Comparison of ENCODE assay signal across 9 cellular contexts in the genomic region with DNA sequence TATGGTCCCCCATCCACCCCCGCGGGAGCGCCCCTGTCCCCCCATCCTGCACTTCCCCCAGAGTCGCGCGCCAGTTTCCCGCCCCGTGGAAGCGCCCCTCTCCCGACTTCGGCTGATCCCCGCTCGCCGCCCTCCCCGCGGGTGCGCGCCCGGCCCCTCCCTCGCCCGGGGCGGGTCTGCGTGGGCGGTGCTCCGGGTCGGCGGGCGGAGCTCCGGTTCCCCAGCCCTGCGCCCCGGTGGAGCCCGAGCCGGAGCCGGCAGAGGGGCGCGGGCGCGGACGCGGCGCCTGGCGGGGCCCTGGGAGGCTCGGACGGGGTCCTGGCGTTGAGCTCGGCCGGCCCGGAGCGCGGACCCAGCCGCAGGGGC. TPM values are rescaled to one million over a fixed set of nuclear protein-coding genes. Genes with fewer than 3 reads are reported as not detected.
DNase-seq lines count a peak whose midpoint lies in the region; ATAC-seq and TF ChIP-seq lines count a peak whose summit lies in the region.
"Had no signal": no experiment of that assay in that cellular context is flagged by ENCODE, and none has a peak within 500 bp of the region (broad histone marks: within the 10 kb centered on the region; RNA-seq: fewer than 3 reads in every experiment).

A gene (plus strand): TSS at position 223 of the 366 bp plus-strand sequence. CDS start 148 bp downstream, outside the sequence.

- no peak for TF ChIP-seq CTCF in GM06990 (IDR thresholded peaks at IDR 0.05; ENCODE audit: insufficient read depth, low read length, poor library complexity, severe bottlenecking)
- TF ChIP-seq CTCF in left ventricle myocardium inferior (IDR thresholded peaks at IDR 0.05; ENCODE audit: borderline replicate concordance), result no peak

- H3K4me3 ChIP-seq in GM06990 (replicated peaks; ENCODE audit: low read depth, low read length) (peak within 1 kb of the TSS; percentile 31), left ventricle myocardium inferior (peak within 1 kb of the TSS; percentile 69)

- no peaks in the 10 kb centered on the region for H3K36me3 ChIP-seq in GM06990 (ENCODE audit: control insufficient read depth, insufficient read depth, low read length)
- H3K36me3 ChIP-seq in left ventricle myocardium inferior, result no peaks in the 10 kb centered on the region

- DNase-seq in GM06990 (ENCODE audit: extremely low read depth, insufficient read length) (no peak), NCI-H345 (lab: John Stamatoyannopoulos, UW) (peak; percentile 87), left ventricle myocardium inferior (peak; percentile 35), NCI-H524 treated with DMSO at 0.1 percent for 48 hours (lab: John Stamatoyannopoulos, UW) (no peak)
- DNase-seq in activated naive CD4-positive, alpha-beta T cell treated with Interleukin-2 at 50 U/mL for 16 hours, result peak; percentile 49
- DNase-seq in stimulated activated CD4-positive, alpha-beta T cell treated with anti-CD3 and anti-CD28 coated beads, Interleukin-15, amount 100 ng/mL, for 24 hours, result peak; percentile 76

- H3K4me1 ChIP-seq in left ventricle myocardium inferior, result peaks cover 16% of the 10 kb centered on the region

- ATAC-seq in GM21381 (IDR thresholded peaks at IDR 0.05; ENCODE audit: unreplicated experiment) (no peak), HG02610 (IDR thresholded peaks at IDR 0.05; ENCODE audit: unreplicated experiment) (no peak)

- intact Hi-C loops in left ventricle myocardium inferior (cut with micrococcal nuclease), result loop anchor here (10.0 kb wide), 1 partner anchor 594 kb away; no protein-coding TSS in a partner anchor

- H3K27ac ChIP-seq in left ventricle myocardium inferior (replicated peaks), result no peak within 1 kb of the TSS

- H3K27me3 ChIP-seq in GM06990 (replicated peaks; ENCODE audit: control insufficient read depth, insufficient read depth, low read length) (no peaks in the 10 kb centered on the region), left ventricle myocardium inferior (ENCODE audit: low read depth) (peaks cover 86% of the 10 kb centered on the region)

- no peaks in the 10 kb centered on the region for H3K9me3 ChIP-seq in left ventricle myocardium inferior (replicated peaks)

RNA-seq across cellular contexts. Expression of the gene that starts here (rescaled TPM):
- 0.47 TPM for total RNA-seq in left ventricle myocardium inferior
- total RNA-seq: LHCN-M2 had no signal

Comparison
In these comparisons a context has a peak if more than half of its experiments do, and no peak if none do; other contexts are left out.
1. Peak in DNase-seq and H3K4me3 ChIP-seq in left ventricle myocardium inferior; RNA of the gene not detected or under 1 TPM.
2. DNase-seq: peak in NCI-H345 (single experiment), activated naive CD4-positive, alpha-beta T cell treated with Interleukin-2 at 50 U/mL for 16 hours (single experiment) and stimulated activated CD4-positive, alpha-beta T cell treated with anti-CD3 and anti-CD28 coated beads, Interleukin-15, amount 100 ng/mL, for 24 hours (single experiment); none in GM06990 (single experiment) and NCI-H524 treated with DMSO at 0.1 percent for 48 hours (single experiment).